In genomic region chr10:96513686-96514551, GRCh38 we compare ENCODE assay signal across 8 cellular contexts.
DNase-seq lines count a peak whose midpoint lies in the region; ATAC-seq and TF ChIP-seq lines count a peak whose summit lies in the region.

TLL2 (minus strand) TSS chr10:96513926; CDS start chr10:96513685, 241 bp downstream.

- peak; percentile 87 for DNase-seq in NCI-H226
- DNase-seq in activated CD4-positive, CD25-positive, alpha-beta regulatory T cell treated with anti-CD3 and anti-CD28 coated beads, Interleukin-2, amount 50 U/mL, for 72 hours = peak; percentile 59
- peak; percentile 90 for DNase-seq in coronary artery (ENCODE audit: low spot score)
- peak; percentile 96 for DNase-seq in left kidney (ENCODE audit: low read depth, low spot score)
- peak; percentile 61 for DNase-seq in stimulated activated CD4-positive, alpha-beta T cell treated with anti-CD3 and anti-CD28 coated beads, Interleukin-1b, Interleukin-23, amount 100 ng/mL, for 48 hours

- peak within 1 kb of the TSS; percentile 22 to 64 (median 54); a peak in 21 of 22 replicates for H3K9ac ChIP-seq in BLaER1 treated with 17β-estradiol and CSF1 and Interleukin-3, amounts not matched to agents 10 nM and 100 nM

- H3K4me3 ChIP-seq in BLaER1 treated with 17β-estradiol and CSF1 and Interleukin-3, amounts not matched to agents 10 nM and 100 nM = peak within 1 kb of the TSS; percentile 56 to 72 (median 62)
- H3K4me3 ChIP-seq in coronary artery = peak within 1 kb of the TSS; percentile 77

- peaks cover 17 to 35% (median 31%) of the 10 kb centered on the region in 10 experiments for H3K4me1 ChIP-seq in BLaER1 treated with 17β-estradiol and CSF1 and Interleukin-3, amounts not matched to agents 10 nM and 100 nM

- TF ChIP-seq CTCF in coronary artery (IDR thresholded peaks at IDR 0.05) = peak; percentile 67

- no peaks in the 10 kb centered on the region for H3K9me3 ChIP-seq in BLaER1 treated with 17β-estradiol and CSF1 and Interleukin-3, amounts not matched to agents 10 nM and 100 nM (replicated peaks in 1 of 11)

- peaks cover 67 to 79% (median 73%) of the 10 kb centered on the region in 11 experiments for H3K27me3 ChIP-seq in BLaER1 treated with 17β-estradiol and CSF1 and Interleukin-3, amounts not matched to agents 10 nM and 100 nM

- peak within 1 kb of the TSS; percentile 91 to 100 (median 99) for H3K4me2 ChIP-seq in BLaER1 treated with 17β-estradiol and CSF1 and Interleukin-3, amounts not matched to agents 10 nM and 100 nM

- H3K36me3 ChIP-seq in BLaER1 treated with 17β-estradiol and CSF1 and Interleukin-3, amounts not matched to agents 10 nM and 100 nM = peaks cover 2 to 20% (median 5%) of the 10 kb centered on the region in 11 experiments; a peak in 14 of 22 replicates

- ATAC-seq in GM19043 (IDR thresholded peaks at IDR 0.05; ENCODE audit: low read depth, unreplicated experiment) (peak; percentile 76), HG03196 (IDR thresholded peaks at IDR 0.05; ENCODE audit: unreplicated experiment) (peak; percentile 69)

- no peak within 1 kb of the TSS for H3K27ac ChIP-seq in BLaER1 treated with 17β-estradiol and CSF1 and Interleukin-3, amounts not matched to agents 10 nM and 100 nM
- H3K27ac ChIP-seq in coronary artery = peak within 1 kb of the TSS in 1 of 2 donors; percentile 42

- H4K20me1 ChIP-seq in BLaER1 treated with 17β-estradiol and CSF1 and Interleukin-3, amounts not matched to agents 10 nM and 100 nM = peaks cover 25 to 77% (median 66%) of the 10 kb centered on the region in 11 experiments; a peak in 21 of 22 replicates
